ENCODE assay signal across 19 cellular contexts in the genomic region with DNA sequence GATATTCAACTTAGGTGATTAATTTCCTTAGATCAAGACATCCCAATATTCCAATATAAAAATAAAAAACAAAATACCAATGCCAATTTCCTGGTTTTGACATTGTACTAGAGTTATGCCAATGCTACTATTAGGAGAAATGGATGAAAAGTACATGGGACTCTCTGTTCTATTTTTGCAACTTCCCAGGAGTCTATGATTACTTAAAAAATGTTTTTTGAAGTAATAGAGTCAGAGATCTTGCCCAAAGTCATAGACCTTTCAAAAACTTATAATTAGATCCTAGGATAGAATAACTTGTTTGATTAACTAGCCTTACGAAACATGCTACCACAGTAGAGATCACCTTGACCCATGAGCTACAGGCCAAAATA.
"Had no signal": no experiment of that assay in that cellular context is flagged by ENCODE, and none has a peak within 500 bp of the region (broad histone marks: within the 10 kb centered on the region; RNA-seq: fewer than 3 reads in every experiment).

No MANE protein-coding gene starts in this region.

- H3K27me3 ChIP-seq: esophagus muscularis mucosa, neutrophil, sigmoid colon had no signal

- ATAC-seq: heart left ventricle; naive thymus-derived CD8-positive, alpha-beta T cell; stimulated activated naive CD8-positive, alpha-beta T cell treated with anti-CD3 and anti-CD28 coated beads, Interleukin-15, Interleukin-2, amounts not matched to agents 100 U/mL and 50 U/mL, for 24 hours had no signal

- H3K36me3 ChIP-seq: esophagus muscularis mucosa, heart left ventricle, neutrophil, sigmoid colon, thoracic aorta had no signal

- H3K27ac ChIP-seq: dorsolateral prefrontal cortex, esophagus muscularis mucosa, heart left ventricle, neutrophil, psoas muscle had no signal

- H3K9me3 ChIP-seq: esophagus muscularis mucosa, heart left ventricle, neutrophil, psoas muscle, sigmoid colon, thoracic aorta had no signal

- H3K4me1 ChIP-seq: heart left ventricle, psoas muscle, sigmoid colon had no signal

- DNase-seq: caudate nucleus; cortex of kidney; dorsolateral prefrontal cortex; effector CD8-positive, alpha-beta T cell; foreskin fibroblast; heart left ventricle; hippocampal formation; kidney glomerular epithelial cell; naive thymus-derived CD8-positive, alpha-beta T cell; psoas muscle; retina; sigmoid colon; stimulated activated CD4-positive, alpha-beta T cell treated with anti-CD3 and anti-CD28 coated beads, Interleukin-12 subunit alpha, Interleukin-12 subunit beta, amount 100 ng/mL, for 4 hours; stimulated activated CD4-positive, alpha-beta T cell treated with anti-CD3 and anti-CD28 coated beads, Interleukin-2, amount 100 ng/mL, for 48 hours; stimulated activated naive CD8-positive, alpha-beta T cell treated with anti-CD3 and anti-CD28 coated beads, Interleukin-15, Interleukin-2, amounts not matched to agents 100 U/mL and 50 U/mL, for 24 hours had no signal

- H3K4me3 ChIP-seq: dorsolateral prefrontal cortex, esophagus muscularis mucosa, heart left ventricle, psoas muscle, sigmoid colon, skin epidermis, thoracic aorta had no signal
